ENCODE assay signal across 8 cellular contexts in genomic region chr9:97900738-97901565, GRCh38. TPM values are rescaled to one million over a fixed set of nuclear protein-coding genes. Genes with fewer than 3 reads are reported as not detected.
A peak's percentile ranks its signal among the peaks of the same experiment; 100 is the strongest.
DNase-seq lines count a peak whose midpoint lies in the region; ATAC-seq and TF ChIP-seq lines count a peak whose summit lies in the region.

No MANE protein-coding gene starts in this region.

- no peak overlapping the region for H3K4me3 ChIP-seq in GM23338

- peak; percentile 72 for DNase-seq in COR-L47 (lab: John Stamatoyannopoulos, UW)
- peak; percentile 68 for DNase-seq in GM23338 (ENCODE audit: low spot score)
- peak; percentile 82 for DNase-seq in NCI-H69 (lab: John Stamatoyannopoulos, UW)
- DNase-seq in cerebellum (ENCODE audit: low spot score) = peak; percentile 73
- DNase-seq in memory B cell (ENCODE audit: low spot score in 2 of 2) = no peak

- no peaks in the 10 kb centered on the region for H3K9me3 Mint-ChIP-seq in GM23338
- H3K9me3 Mint-ChIP-seq in memory B cell = no peaks in the 10 kb centered on the region

- H3K4me1 ChIP-seq in GM23338 (ENCODE audit: insufficient read depth) = no peaks in the 10 kb centered on the region

- H3K27ac ChIP-seq in GM23338 (ENCODE audit: low read depth) = no peak overlapping the region

- no peaks in the 10 kb centered on the region for H3K9me2 ChIP-seq in GM23338 (ENCODE audit: insufficient read depth)

- ATAC-seq in GM23338 (peak; percentile 68; the same call in 2 of the 3 replicates), memory B cell (ENCODE audit: low read depth) (peak; percentile 35), HG02763 (IDR thresholded peaks at IDR 0.05; ENCODE audit: unreplicated experiment) (no peak), GM19351 (IDR thresholded peaks at IDR 0.05; ENCODE audit: unreplicated experiment) (no peak), HG02623 (IDR thresholded peaks at IDR 0.05; ENCODE audit: unreplicated experiment) (no peak)

- H3K36me3 Mint-ChIP-seq in GM23338 (ENCODE audit: low read depth) (no peaks in the 10 kb centered on the region), memory B cell (peaks cover 19% of the 10 kb centered on the region)

- no peaks in the 10 kb centered on the region for H3K36me3 ChIP-seq in GM23338 (ENCODE audit: insufficient read depth)

- no peaks in the 10 kb centered on the region; the same call in 1 of the 2 replicates for H4K20me1 ChIP-seq in GM23338 (replicated peaks; ENCODE audit: insufficient read depth)

- no peak overlapping the region for H3K27ac Mint-ChIP-seq in GM23338
- H3K27ac Mint-ChIP-seq in memory B cell = peak overlapping the region; percentile 62

- no peaks in the 10 kb centered on the region for H3K79me2 ChIP-seq in GM23338 (replicated peaks; ENCODE audit: insufficient read depth)

- no peaks in the 10 kb centered on the region for H3K27me3 Mint-ChIP-seq in GM23338 (ENCODE audit: insufficient read depth, low read depth, poor library complexity)
- H3K27me3 Mint-ChIP-seq in memory B cell = no peaks in the 10 kb centered on the region

- peak; percentile 70 to 86 for TF ChIP-seq CTCF in GM23338 (conservative IDR thresholded peaks at IDR 0.05; ENCODE audit: low read depth in 2 of 2)

- no peaks in the 10 kb centered on the region; the same call in 2 of the 3 replicates for H3K4me1 Mint-ChIP-seq in GM23338
- peaks cover 14% of the 10 kb centered on the region for H3K4me1 Mint-ChIP-seq in memory B cell

- no peaks in the 10 kb centered on the region for H3K27me3 ChIP-seq in GM23338 (ENCODE audit: insufficient read depth)

- H3F3A ChIP-seq in GM23338 (replicated peaks; ENCODE audit: low read depth) = no peaks in the 10 kb centered on the region

- no peak overlapping the region for H3K4me3 Mint-ChIP-seq in GM23338
- no peak overlapping the region for H3K4me3 Mint-ChIP-seq in memory B cell

- H3K4me2 ChIP-seq in GM23338 = no peak overlapping the region

- H2AFZ ChIP-seq in GM23338 = no peak overlapping the region

TF ChIP-seq in GM23338, 12 proteins besides CTCF, POLR2A, EP300 and RAD21:
- TF ChIP-seq NANOG (IDR thresholded peaks at IDR 0.05; ENCODE audit: borderline replicate concordance) (no peak), ZNF114 (CRISPR knock-in tag; IDR thresholded peaks at IDR 0.05) (no peak), EZH2 (IDR thresholded peaks at IDR 0.05; ENCODE audit: low read depth, unreplicated experiment) (no peak), REST (IDR thresholded peaks at IDR 0.05; ENCODE audit: unreplicated experiment) (no peak)

RNA-seq across cellular contexts. Expression of gene TRMO, which starts 21.3 kb away (rescaled TPM):
- 6.4 and 9.7 TPM in 2 replicates for total RNA-seq in GM23338 (2014; rRNA removed; shearing (Covaris generic))
- polyA plus RNA-seq in GM23338 (2016; fragmentation: Nextera tagmentation; extraction: Ambion mirVana) = 4.7 and 5.0 TPM in 2 replicates
- 17.0 TPM for total RNA-seq in cerebellum

RNA-seq across cellular contexts. Expression of gene HEMGN, which starts 37.0 kb away (rescaled TPM):
- total RNA-seq in GM23338 (2014; rRNA removed; shearing (Covaris generic)) = not detected in 2 replicates
- not detected in 2 replicates for polyA plus RNA-seq in GM23338 (2016; fragmentation: Nextera tagmentation; extraction: Ambion mirVana)
- 2.7 TPM for total RNA-seq in cerebellum

RNA-seq across cellular contexts. Expression of gene FOXE1, which starts 47.9 kb away (rescaled TPM):
- 0.35 and 0.45 TPM in 2 replicates for total RNA-seq in GM23338 (2014; rRNA removed; shearing (Covaris generic))
- 0.12 TPM in 1 of 2 replicates, not detected in the other for polyA plus RNA-seq in GM23338 (2016; fragmentation: Nextera tagmentation; extraction: Ambion mirVana)
- not detected for total RNA-seq in cerebellum

Comparison
In these comparisons a context has a peak if more than half of its experiments do, and no peak if none do; other contexts are left out.
1. DNase-seq: peak in COR-L47 (single experiment), GM23338 (single experiment), NCI-H69 (single experiment) and cerebellum (single experiment); none in memory B cell (0 of 2).
2. ATAC-seq: peak in GM23338 (single experiment) and memory B cell (single experiment); none in HG02763 (single experiment), GM19351 (single experiment) and HG02623 (single experiment).